20 cellular contexts compared by ENCODE assay signal in genomic region chrX:24761306-24761705, GRCh38.
"Had no signal": no experiment of that assay in that cellular context is flagged by ENCODE, and none has a peak within 500 bp of the region (broad histone marks: within the 10 kb centered on the region; RNA-seq: fewer than 3 reads in every experiment).

No MANE protein-coding gene starts in this region.

- H3K9me3 ChIP-seq: esophagus squamous epithelium, heart left ventricle, left lung, tibial artery had no signal

- H3K4me3 Mint-ChIP-seq: activated CD4-positive, alpha-beta T cell treated with anti-CD3 and anti-CD28 coated beads, Interleukin-2, amount 10 ng/mL, durations not matched to agents 7 days and 5 days; activated CD8-positive, alpha-beta T cell treated with anti-CD3 and anti-CD28 coated beads, Interleukin-2, amount 10 ng/mL, durations not matched to agents 7 days and 5 days; effector memory CD8-positive, alpha-beta T cell; naive thymus-derived CD4-positive, alpha-beta T cell; T-helper 1 cell treated with Interleukin-12 subunit alpha and Interleukin-12 subunit beta and Interleukin-4 antibody, amounts not matched to agents 30 μg/mL and 1 μg/mL, for 36 hours had no signal

- H3K27ac Mint-ChIP-seq: activated CD4-positive, alpha-beta T cell treated with anti-CD3 and anti-CD28 coated beads, Interleukin-2, amount 10 ng/mL, durations not matched to agents 7 days and 5 days; activated CD8-positive, alpha-beta T cell treated with anti-CD3 and anti-CD28 coated beads, Interleukin-2, amount 10 ng/mL, durations not matched to agents 7 days and 5 days; effector memory CD8-positive, alpha-beta T cell; naive thymus-derived CD4-positive, alpha-beta T cell; T-helper 1 cell treated with Interleukin-12 subunit alpha and Interleukin-12 subunit beta and Interleukin-4 antibody, amounts not matched to agents 30 μg/mL and 1 μg/mL, for 36 hours had no signal

- H2AFZ ChIP-seq: parathyroid adenoma had no signal

- H3K36me3 ChIP-seq: cardiac muscle cell, left lung, tibial artery had no signal

- ATAC-seq: activated CD8-positive, alpha-beta T cell treated with anti-CD3 and anti-CD28 coated beads, Interleukin-2, amount 10 ng/mL, durations not matched to agents 7 days and 5 days; effector memory CD8-positive, alpha-beta T cell; left lung; naive thymus-derived CD4-positive, alpha-beta T cell; stimulated activated naive CD8-positive, alpha-beta T cell treated with anti-CD3 and anti-CD28 coated beads, Interleukin-15, Interleukin-2, amounts not matched to agents 100 U/mL and 50 U/mL, for 24 hours had no signal

- H3K4me1 ChIP-seq: esophagus squamous epithelium, left lung, parathyroid adenoma, tibial artery had no signal

- H3K9me3 Mint-ChIP-seq: activated CD4-positive, alpha-beta T cell treated with anti-CD3 and anti-CD28 coated beads, Interleukin-2, amount 10 ng/mL, durations not matched to agents 7 days and 5 days; effector memory CD8-positive, alpha-beta T cell had no signal

- H3K9ac ChIP-seq: parathyroid adenoma had no signal

- H3K4me3 ChIP-seq: cardiac muscle cell, esophagus squamous epithelium, heart left ventricle, left lung, skin epidermis, tibial artery had no signal

- H3K27ac ChIP-seq: cardiac muscle cell, esophagus squamous epithelium, heart left ventricle, left lung, parathyroid adenoma, skin epidermis, tibial artery had no signal

- H3K79me2 ChIP-seq: parathyroid adenoma had no signal

- H3K27me3 Mint-ChIP-seq: activated CD4-positive, alpha-beta T cell treated with anti-CD3 and anti-CD28 coated beads, Interleukin-2, amount 10 ng/mL, durations not matched to agents 7 days and 5 days; effector memory CD8-positive, alpha-beta T cell; naive thymus-derived CD4-positive, alpha-beta T cell had no signal

- H3K27me3 ChIP-seq: cardiac muscle cell, esophagus squamous epithelium, heart left ventricle, left lung, tibial artery had no signal

- DNase-seq: activated CD4-positive, alpha-beta T cell treated with anti-CD3 and anti-CD28 coated beads, Interleukin-2, amount 10 ng/mL, durations not matched to agents 7 days and 5 days; activated CD8-positive, alpha-beta memory T cell treated with anti-CD3 and anti-CD28 coated beads, Interleukin-2, amount 50 U/mL, for 4 hours; activated CD8-positive, alpha-beta T cell treated with anti-CD3 and anti-CD28 coated beads, Interleukin-2, amount 10 ng/mL, durations not matched to agents 7 days and 5 days; activated effector memory CD4-positive, alpha-beta T cell treated with anti-CD3 and anti-CD28 coated beads, Interleukin-2, amount 50 U/mL, for 16 hours; activated naive CD4-positive, alpha-beta T cell treated with anti-CD3 and anti-CD28 coated beads, Interleukin-2, amount 50 U/mL, for 16 hours; activated T-cell treated with anti-CD3 and anti-CD28 coated beads, Interleukin-2, amount 50 U/mL, for 48 hours; effector memory CD8-positive, alpha-beta T cell; esophagus squamous epithelium; foreskin melanocyte; heart left ventricle; left lung; mammary epithelial cell; naive thymus-derived CD4-positive, alpha-beta T cell; stimulated activated naive CD8-positive, alpha-beta T cell treated with anti-CD3 and anti-CD28 coated beads, Interleukin-15, Interleukin-2, amounts not matched to agents 100 U/mL and 50 U/mL, for 24 hours; substantia nigra; tibial artery had no signal
